ENCODE assay signal across 17 cellular contexts in genomic region chr6:170245233-170245992, GRCh38.
"Had no signal": no experiment of that assay in that cellular context is flagged by ENCODE, and none has a peak within 500 bp of the region (broad histone marks: within the 10 kb centered on the region; RNA-seq: fewer than 3 reads in every experiment).

No MANE protein-coding gene starts in this region.

- H3K27ac ChIP-seq: coronary artery, heart left ventricle, psoas muscle, sigmoid colon had no signal

- H3K4me1 Mint-ChIP-seq: activated B cell treated with CpG ODN at 0.5 μM for 24 hours; central memory CD8-positive, alpha-beta T cell; naive B cell; stimulated activated effector memory CD8-positive, alpha-beta T cell treated with anti-CD3 and anti-CD28 coated beads, Interleukin-12 subunit alpha, Interleukin-12 subunit beta, amount 100 ng/mL, for 72 hours had no signal

- H3K27ac Mint-ChIP-seq: activated B cell treated with CpG ODN at 0.5 μM for 24 hours; activated CD8-positive, alpha-beta T cell treated with anti-CD3 and anti-CD28 coated beads for 36 hours; activated naive CD8-positive, alpha-beta T cell; naive B cell; stimulated activated effector memory CD8-positive, alpha-beta T cell treated with anti-CD3 and anti-CD28 coated beads, Interleukin-12 subunit alpha, Interleukin-12 subunit beta, amount 100 ng/mL, for 72 hours; T-helper 17 cell had no signal

- H3K36me3 ChIP-seq: heart left ventricle, sigmoid colon had no signal

- H3K36me3 Mint-ChIP-seq: activated naive CD8-positive, alpha-beta T cell; brain; naive B cell; stimulated activated effector memory CD8-positive, alpha-beta T cell treated with anti-CD3 and anti-CD28 coated beads, Interleukin-12 subunit alpha, Interleukin-12 subunit beta, amount 100 ng/mL, for 72 hours had no signal

- H3K4me3 ChIP-seq: coronary artery, heart left ventricle, psoas muscle, sigmoid colon had no signal

- H3K4me3 Mint-ChIP-seq: activated B cell treated with CpG ODN at 0.5 μM for 24 hours; activated CD8-positive, alpha-beta T cell treated with anti-CD3 and anti-CD28 coated beads for 36 hours; activated naive CD8-positive, alpha-beta T cell; central memory CD8-positive, alpha-beta T cell; naive B cell; stimulated activated effector memory CD8-positive, alpha-beta T cell treated with anti-CD3 and anti-CD28 coated beads, Interleukin-12 subunit alpha, Interleukin-12 subunit beta, amount 100 ng/mL, for 72 hours; T-helper 17 cell had no signal

- H3K27me3 Mint-ChIP-seq: activated B cell treated with CpG ODN at 0.5 μM for 24 hours; activated CD8-positive, alpha-beta T cell treated with anti-CD3 and anti-CD28 coated beads for 36 hours; activated naive CD8-positive, alpha-beta T cell had no signal

- DNase-seq: activated B cell treated with CpG ODN at 0.5 μM for 24 hours; activated CD4-positive, alpha-beta T cell treated with anti-CD3 and anti-CD28 coated beads for 48 hours; activated CD8-positive, alpha-beta T cell treated with anti-CD3 and anti-CD28 coated beads for 36 hours; activated gamma-delta T cell treated with Interleukin-2 at 50 U/mL for 16 hours; activated T-cell treated with anti-CD3 and anti-CD28 coated beads, Interleukin-2, amount 50 U/mL, for 48 hours; amniotic stem cell; effector memory CD4-positive, alpha-beta T cell; naive B cell; psoas muscle; sigmoid colon; T-helper 17 cell had no signal

- H3K9me3 Mint-ChIP-seq: activated B cell treated with CpG ODN at 0.5 μM for 24 hours; activated CD8-positive, alpha-beta T cell treated with anti-CD3 and anti-CD28 coated beads for 36 hours; central memory CD8-positive, alpha-beta T cell; stimulated activated effector memory CD8-positive, alpha-beta T cell treated with anti-CD3 and anti-CD28 coated beads, Interleukin-12 subunit alpha, Interleukin-12 subunit beta, amount 100 ng/mL, for 72 hours had no signal

- H3K9me3 ChIP-seq: heart left ventricle, psoas muscle, sigmoid colon had no signal
